ENCODE assay signal across 9 cellular contexts in the genomic region with DNA sequence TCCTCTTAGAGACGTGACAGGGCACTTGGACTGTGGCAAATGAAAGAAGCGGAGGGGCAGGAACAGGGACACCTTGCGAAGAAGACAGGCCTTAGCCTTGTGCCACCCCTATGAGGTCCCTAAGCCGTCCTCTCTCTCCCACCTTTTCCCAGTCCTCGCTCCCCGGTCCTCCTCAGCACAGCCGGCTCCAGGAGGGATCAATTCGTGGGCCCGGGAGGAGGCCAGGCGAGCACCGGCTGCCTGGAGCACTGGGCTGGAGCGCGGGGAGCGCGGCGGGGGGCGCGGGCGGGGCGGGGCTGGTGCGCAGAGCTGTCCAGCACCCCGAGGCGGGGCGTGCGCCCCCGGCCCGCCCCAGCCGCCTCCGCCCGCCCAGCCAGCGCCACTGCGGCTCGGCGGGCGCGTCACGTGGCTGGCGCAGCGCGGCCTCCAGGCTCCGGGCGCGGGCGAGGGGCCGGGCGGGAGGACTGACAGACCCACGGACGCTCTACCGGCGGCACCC. TPM values are rescaled to one million over a fixed set of nuclear protein-coding genes. Genes with fewer than 3 reads are reported as not detected.
A peak's percentile ranks its signal among the peaks of the same experiment; 100 is the strongest.
DNase-seq lines count a peak whose midpoint lies in the region; ATAC-seq and TF ChIP-seq lines count a peak whose summit lies in the region.
"Had no signal": no experiment of that assay in that cellular context is flagged by ENCODE, and none has a peak within 500 bp of the region (broad histone marks: within the 10 kb centered on the region; RNA-seq: fewer than 3 reads in every experiment).

A gene with protein sequence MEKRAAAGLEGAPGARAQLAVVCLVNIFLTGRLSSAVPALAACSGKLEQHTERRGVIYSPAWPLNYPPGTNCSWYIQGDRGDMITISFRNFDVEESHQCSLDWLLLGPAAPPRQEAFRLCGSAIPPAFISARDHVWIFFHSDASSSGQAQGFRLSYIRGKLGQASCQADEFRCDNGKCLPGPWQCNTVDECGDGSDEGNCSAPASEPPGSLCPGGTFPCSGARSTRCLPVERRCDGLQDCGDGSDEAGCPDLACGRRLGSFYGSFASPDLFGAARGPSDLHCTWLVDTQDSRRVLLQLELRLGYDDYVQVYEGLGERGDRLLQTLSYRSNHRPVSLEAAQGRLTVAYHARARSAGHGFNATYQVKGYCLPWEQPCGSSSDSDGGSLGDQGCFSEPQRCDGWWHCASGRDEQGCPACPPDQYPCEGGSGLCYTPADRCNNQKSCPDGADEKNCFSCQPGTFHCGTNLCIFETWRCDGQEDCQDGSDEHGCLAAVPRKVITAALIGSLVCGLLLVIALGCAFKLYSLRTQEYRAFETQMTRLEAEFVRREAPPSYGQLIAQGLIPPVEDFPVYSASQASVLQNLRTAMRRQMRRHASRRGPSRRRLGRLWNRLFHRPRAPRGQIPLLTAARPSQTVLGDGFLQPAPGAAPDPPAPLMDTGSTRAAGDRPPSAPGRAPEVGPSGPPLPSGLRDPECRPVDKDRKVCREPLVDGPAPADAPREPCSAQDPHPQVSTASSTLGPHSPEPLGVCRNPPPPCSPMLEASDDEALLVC (plus strand): TSS at position 467 of the 499 bp plus-strand sequence. CDS start 456 bp downstream, outside the sequence.

- H3K36me3 ChIP-seq in HAP-1 (replicated peaks) (peaks cover 20% of the 10 kb centered on the region), esophagus squamous epithelium (peaks cover 0 to 5% (median 0%) of the 10 kb centered on the region in 3 donors), aorta (ENCODE audit: control insufficient read depth in 1 of 2, insufficient read depth in 2 of 2, low read length in 1 of 2) (no peaks in the 10 kb centered on the region)

- H3K9me3 ChIP-seq in HAP-1 (no peaks in the 10 kb centered on the region), esophagus squamous epithelium (no peaks in the 10 kb centered on the region), aorta (ENCODE audit: control insufficient read depth, low read length) (no peaks in the 10 kb centered on the region)

- intact Hi-C loops in esophagus squamous epithelium (cut with DNase I) (no loop called here), aorta (cut with DNase I) (no loop called here)

- H3K27me3 ChIP-seq in HAP-1 (ENCODE audit: low read depth) (no peaks in the 10 kb centered on the region), esophagus squamous epithelium (peaks cover 0 to 47% (median 0%) of the 10 kb centered on the region in 4 donors), aorta (ENCODE audit: control insufficient read depth in 1 of 2, insufficient read depth in 2 of 2, low read length in 1 of 2) (no peaks in the 10 kb centered on the region)

- 0 out of 2 replicates have a peak, but pooled peaks cover 5% of the 10 kb centered on the region for H3K4me1 ChIP-seq in HAP-1
- H3K4me1 ChIP-seq in esophagus squamous epithelium: peaks cover 5 to 23% (median 9%) of the 10 kb centered on the region in 3 donors
- H3K4me1 ChIP-seq in aorta (ENCODE audit: control insufficient read depth in 1 of 2, insufficient read depth in 2 of 2, low read length in 2 of 2): no peaks in the 10 kb centered on the region

- TF ChIP-seq POLR2A in esophagus squamous epithelium (IDR thresholded peaks at IDR 0.05): no peak

- WGBS in esophagus squamous epithelium, 2 donors: 21% methylated on average over 8 of the region's 50 CpGs; no CpG with 5 or more reads in 1 of the 2 donors
- WGBS in aorta, 2 donors: 4 to 8% methylated on average over 22 to 50 of the region's 50 CpGs

- H3K4me3 ChIP-seq in HAP-1 (peak within 1 kb of the TSS; percentile 57), esophagus squamous epithelium (peak within 1 kb of the TSS; percentile 47 to 81 (median 58)), aorta (ENCODE audit: low read length in 2 of 2) (peak within 1 kb of the TSS; percentile 76 to 81)
- H3K4me3 ChIP-seq: GM12878 had no signal

- H3K27ac ChIP-seq in esophagus squamous epithelium (peak within 1 kb of the TSS; percentile 40 to 75 (median 62)), aorta (ENCODE audit: low read depth in 1 of 2, low read length in 2 of 2) (no peak within 1 kb of the TSS)

- ATAC-seq in aorta (ENCODE audit: low FRiP score): peak; percentile 73
- ATAC-seq: GM12878 had no signal

- in situ Hi-C loops in HAP-1 (cut with MboI; ENCODE audit: low sequenced_read_pairs): loop anchor here (25.0 kb wide), 1 partner anchor 507 kb away; a partner anchor contains a TSS

- DNase-seq in 8988T (peak; percentile 89), HAP-1 (ENCODE audit: low spot score in 2 of 2) (peak; percentile 45 to 73), SK-N-DZ (ENCODE audit: low spot score) (peak; percentile 32), esophagus squamous epithelium (lab: John Stamatoyannopoulos, UW) (no peak), myocyte (ENCODE audit: low read depth) (peak; percentile 50), aorta (peak; percentile 65 to 79), NCI-H774 (lab: John Stamatoyannopoulos, UW) (no peak)
- no peak for DNase-seq in activated CD4-positive, alpha-beta T cell treated with anti-CD3 and anti-CD28 coated beads for 48 hours

- no peak for TF ChIP-seq CTCF in esophagus squamous epithelium (IDR thresholded peaks at IDR 0.05)

RNA-seq across cellular contexts. Expression of the gene that starts here (rescaled TPM):
- 80.6 and 90.7 TPM in 2 replicates for polyA plus RNA-seq in SK-N-DZ (2014; cell fraction: cytosol; rRNA removed)
- polyA plus RNA-seq in SK-N-DZ (2014; cell fraction: nucleus; rRNA removed): 105 and 139 TPM in 2 replicates
- total RNA-seq in esophagus squamous epithelium: 10 to 100 TPM in 2 of 4 donors, 1 to 10 TPM in 2; 5.5 to 17.2 (median 8.9) TPM
- total RNA-seq in myocyte: 34.2 and 40.6 TPM in 2 replicates
- 33.2 TPM for polyA plus RNA-seq in myocyte (2012)
- total RNA-seq in aorta: 10 to 100 TPM; 21.6 to 27.2 TPM
- 10 to 100 TPM in 1 of 2 donors, 1 to 10 TPM in 1; 3.9 to 20.9 TPM for polyA plus RNA-seq in aorta

Comparison
In these comparisons a context has a peak if more than half of its experiments do, and no peak if none do; other contexts are left out.
1. DNase-seq: peak in 8988T (single experiment), HAP-1 (2 of 2), SK-N-DZ (single experiment), myocyte (single experiment) and aorta (2 of 2); none in esophagus squamous epithelium (single experiment), NCI-H774 (single experiment) and activated CD4-positive, alpha-beta T cell treated with anti-CD3 and anti-CD28 coated beads for 48 hours (single experiment).
2. H3K27ac ChIP-seq: peak in esophagus squamous epithelium (4 of 4); none in aorta (0 of 2).
3. Peak in every context shown above with its lines, with median percentiles within 50 percentile points of each other: H3K4me3 ChIP-seq.